Comparison of ENCODE assay signal across 8 cellular contexts in the genomic region with DNA sequence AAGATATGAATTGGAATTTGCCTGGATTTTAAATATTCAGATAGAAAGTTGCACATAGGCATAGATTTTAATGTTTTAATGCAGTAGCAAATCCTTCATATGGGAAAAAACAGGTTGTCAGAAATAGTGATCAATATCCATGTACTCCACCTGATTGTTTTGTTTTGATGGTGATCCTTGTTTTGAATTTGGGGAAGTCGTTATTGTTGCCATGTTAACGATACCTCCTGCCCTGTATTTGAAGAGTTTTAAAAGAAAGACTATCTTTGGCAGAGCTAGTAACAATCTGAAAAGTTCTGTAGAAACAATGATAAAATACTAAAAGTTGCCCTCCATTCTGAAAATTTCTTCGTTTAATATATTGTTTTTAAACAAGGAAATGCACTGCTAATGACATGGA. TPM values are rescaled to one million over a fixed set of nuclear protein-coding genes. Genes with fewer than 3 reads are reported as not detected.
DNase-seq lines count a peak whose midpoint lies in the region; ATAC-seq, FAIRE-seq and TF ChIP-seq lines count a peak whose summit lies in the region.

No MANE protein-coding gene starts in this region.

- peaks cover 0 to 2% (median 0%) of the 10 kb centered on the region in 11 donors for H3K9me3 Mint-ChIP-seq in naive thymus-derived CD4-positive, alpha-beta T cell

- H3K4me1 ChIP-seq in BLaER1 treated with 17β-estradiol and CSF1 and Interleukin-3, amounts not matched to agents 10 nM and 100 nM: peaks cover 38 to 57% (median 48%) of the 10 kb centered on the region in 10 experiments
- peaks cover 32 to 42% of the 10 kb centered on the region in 2 donors for H3K4me1 ChIP-seq in naive thymus-derived CD4-positive, alpha-beta T cell (ENCODE audit: control insufficient read depth in 2 of 2, insufficient read depth in 2 of 2, low read length in 2 of 2)

- peak overlapping the region in 10 of 11 experiments; percentile 93 to 99 (median 96); a peak in 20 of 22 replicates for H3K27ac ChIP-seq in BLaER1 treated with 17β-estradiol and CSF1 and Interleukin-3, amounts not matched to agents 10 nM and 100 nM
- peak overlapping the region; percentile 95 for H3K27ac ChIP-seq in naive thymus-derived CD4-positive, alpha-beta T cell (ENCODE audit: low read depth, low read length)

- H3K27ac Mint-ChIP-seq in naive thymus-derived CD4-positive, alpha-beta T cell: peak overlapping the region; percentile 88 to 97 (median 93)

- H3K9ac ChIP-seq in BLaER1 treated with 17β-estradiol and CSF1 and Interleukin-3, amounts not matched to agents 10 nM and 100 nM: peak overlapping the region; percentile 92 to 100 (median 98)

- peaks cover 34 to 80% (median 70%) of the 10 kb centered on the region in 7 donors for H3K4me1 Mint-ChIP-seq in naive thymus-derived CD4-positive, alpha-beta T cell

- POLR2A ChIA-PET in naive thymus-derived CD4-positive, alpha-beta T cell (lab: Charles Lee): interaction anchor here (1.0 to 5.8 kb wide), 3 partner anchors 10 to 199 kb away, joined by 3 to 82 read pairs (median 4); a partner anchor contains a TSS

- no peak for DNase-seq in MG63
- DNase-seq in bronchial epithelial cell (ENCODE audit: low read depth): no peak
- DNase-seq in naive thymus-derived CD4-positive, alpha-beta T cell: no peak
- DNase-seq in NCI-H146 treated with DMSO at 0.1 percent for 48 hours (lab: John Stamatoyannopoulos, UW; ENCODE audit: unreplicated experiment): no peak
- no peak for DNase-seq in mesenteric fat pad (ENCODE audit: low spot score)
- DNase-seq in urothelium cell line (ENCODE audit: low spot score): no peak
- DNase-seq in stimulated activated naive CD4-positive, alpha-beta T cell (lab: John Stamatoyannopoulos, UW): no peak

- H3K27me3 Mint-ChIP-seq in naive thymus-derived CD4-positive, alpha-beta T cell: no peaks in the 10 kb centered on the region

- peaks cover 11 to 49% (median 44%) of the 10 kb centered on the region in 11 experiments; a peak in 19 of 22 replicates for H4K20me1 ChIP-seq in BLaER1 treated with 17β-estradiol and CSF1 and Interleukin-3, amounts not matched to agents 10 nM and 100 nM

- intact Hi-C loops in naive thymus-derived CD4-positive, alpha-beta T cell (cut with micrococcal nuclease): loop anchor here (2.0 to 10.0 kb wide), 4 partner anchors 37 to 1149 kb away; a partner anchor contains a TSS

- peak overlapping the region; percentile 72 to 93 (median 85) for H3K4me2 ChIP-seq in BLaER1 treated with 17β-estradiol and CSF1 and Interleukin-3, amounts not matched to agents 10 nM and 100 nM

- peak overlapping the region; percentile 81 to 97 (median 92) for H3K4me3 Mint-ChIP-seq in naive thymus-derived CD4-positive, alpha-beta T cell

- no peaks in the 10 kb centered on the region for H3K27me3 ChIP-seq in BLaER1 treated with 17β-estradiol and CSF1 and Interleukin-3, amounts not matched to agents 10 nM and 100 nM
- H3K27me3 ChIP-seq in MG63 (no peaks in the 10 kb centered on the region), bronchial epithelial cell (ENCODE audit: control insufficient read depth, insufficient read depth, low read length) (no peaks in the 10 kb centered on the region)
- no peaks in the 10 kb centered on the region for H3K27me3 ChIP-seq in naive thymus-derived CD4-positive, alpha-beta T cell (ENCODE audit: control insufficient read depth in 2 of 2, insufficient read depth in 2 of 2, low read length in 2 of 2)

- TF ChIP-seq CTCF in bronchial epithelial cell (IDR thresholded peaks at IDR 0.05; ENCODE audit: insufficient read depth, low read length, severe bottlenecking): no peak

- peaks cover 0 to 13% (median 5%) of the 10 kb centered on the region in 11 experiments; a peak in 11 of 22 replicates for H3K36me3 ChIP-seq in BLaER1 treated with 17β-estradiol and CSF1 and Interleukin-3, amounts not matched to agents 10 nM and 100 nM
- H3K36me3 ChIP-seq in MG63 (no peaks in the 10 kb centered on the region), bronchial epithelial cell (ENCODE audit: control insufficient read depth, insufficient read depth, low read length) (no peaks in the 10 kb centered on the region)
- H3K36me3 ChIP-seq in naive thymus-derived CD4-positive, alpha-beta T cell (ENCODE audit: control insufficient read depth in 2 of 3, insufficient read depth in 3 of 3, low read length in 3 of 3): peaks cover 0 to 7% (median 0%) of the 10 kb centered on the region in 3 experiments

- FAIRE-seq in bronchial epithelial cell (lab: Jason Lieb, UNC) (no peak), urothelium cell line (lab: Jason Lieb, UNC) (no peak)

- peaks cover 0 to 20% (median 4%) of the 10 kb centered on the region in 5 donors for H3K36me3 Mint-ChIP-seq in naive thymus-derived CD4-positive, alpha-beta T cell

- CTCF ChIA-PET in naive thymus-derived CD4-positive, alpha-beta T cell (lab: Charles Lee): interaction anchor here (0.7 to 1.3 kb wide), 2 partner anchors 41 to 141 kb away, joined by 3 read pairs; no protein-coding TSS in a partner anchor

- ATAC-seq in naive thymus-derived CD4-positive, alpha-beta T cell: no peak

- peaks cover 0 to under 1% (median 0%) of the 10 kb centered on the region in 11 experiments; a peak in 1 of 22 replicates for H3K9me3 ChIP-seq in BLaER1 treated with 17β-estradiol and CSF1 and Interleukin-3, amounts not matched to agents 10 nM and 100 nM (replicated peaks in 1 of 11)
- no peaks in the 10 kb centered on the region for H3K9me3 ChIP-seq in MG63
- H3K9me3 ChIP-seq in naive thymus-derived CD4-positive, alpha-beta T cell (ENCODE audit: control insufficient read depth in 2 of 3, low read length in 3 of 3): no peaks in the 10 kb centered on the region

- H3K4me3 ChIP-seq in BLaER1 treated with 17β-estradiol and CSF1 and Interleukin-3, amounts not matched to agents 10 nM and 100 nM: peak overlapping the region; percentile 84 to 100 (median 96)
- H3K4me3 ChIP-seq in MG63 (peak overlapping the region; percentile 84), bronchial epithelial cell (ENCODE audit: low read depth, low read length) (peak overlapping the region; percentile 78)
- H3K4me3 ChIP-seq in naive thymus-derived CD4-positive, alpha-beta T cell (ENCODE audit: low read length): peak overlapping the region; percentile 67

RNA-seq across cellular contexts. Expression of a gene that starts 1.1 kb away (rescaled TPM):
- 17.5 and 168 TPM in 2 replicates for total RNA-seq in MG63 (2014; rRNA removed; shearing (Covaris generic); ENCODE audit: low replicate concordance)
- total RNA-seq in bronchial epithelial cell (31.1 and 39.6 TPM in 2 replicates), mesenteric fat pad (57.6 TPM)
- total RNA-seq in naive thymus-derived CD4-positive, alpha-beta T cell: 10 to 100 TPM; 56.1 to 90.1 (median 64.4) TPM
- 10 to 100 TPM; 39.1 to 50.2 TPM for polyA plus RNA-seq in naive thymus-derived CD4-positive, alpha-beta T cell
